Comparison of ENCODE assay signal across 1 cellular context in genomic region chr17:19389386-19389785, GRCh38.
TF ChIP-seq lines count a peak whose summit lies in the region.

No MANE protein-coding gene starts in this region.

TF ChIP-seq in IMR-90, 13 proteins besides CTCF, POLR2A, EP300 and RAD21:
- TF ChIP-seq, protein P1, sequence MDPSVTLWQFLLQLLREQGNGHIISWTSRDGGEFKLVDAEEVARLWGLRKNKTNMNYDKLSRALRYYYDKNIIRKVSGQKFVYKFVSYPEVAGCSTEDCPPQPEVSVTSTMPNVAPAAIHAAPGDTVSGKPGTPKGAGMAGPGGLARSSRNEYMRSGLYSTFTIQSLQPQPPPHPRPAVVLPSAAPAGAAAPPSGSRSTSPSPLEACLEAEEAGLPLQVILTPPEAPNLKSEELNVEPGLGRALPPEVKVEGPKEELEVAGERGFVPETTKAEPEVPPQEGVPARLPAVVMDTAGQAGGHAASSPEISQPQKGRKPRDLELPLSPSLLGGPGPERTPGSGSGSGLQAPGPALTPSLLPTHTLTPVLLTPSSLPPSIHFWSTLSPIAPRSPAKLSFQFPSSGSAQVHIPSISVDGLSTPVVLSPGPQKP (IDR thresholded peaks at IDR 0.05; ENCODE audit: borderline replicate concordance, low read depth, low read length): no peak
- TF ChIP-seq CHD1 (IDR thresholded peaks at IDR 0.05; ENCODE audit: low read depth, low read length) (no peak), RCOR1 (IDR thresholded peaks at IDR 0.05; ENCODE audit: insufficient replicate concordance, low read length) (no peak), USF2 (IDR thresholded peaks at IDR 0.05; ENCODE audit: low read depth, low read length) (no peak), MAZ (IDR thresholded peaks at IDR 0.05; ENCODE audit: borderline replicate concordance, low read depth, low read length) (no peak), FOS (IDR thresholded peaks at IDR 0.05; ENCODE audit: low read depth, low read length) (no peak), MXI1 (IDR thresholded peaks at IDR 0.05; ENCODE audit: borderline replicate concordance, low read depth, low read length) (no peak), CEBPB (IDR thresholded peaks at IDR 0.05; ENCODE audit: low read depth, low read length) (no peak)
